Comparison of ENCODE assay signal across 15 cellular contexts in genomic region chr20:58593880-58594473, GRCh38.
"Had no signal": no experiment of that assay in that cellular context is flagged by ENCODE, and none has a peak within 500 bp of the region (broad histone marks: within the 10 kb centered on the region; RNA-seq: fewer than 3 reads in every experiment).

No MANE protein-coding gene starts in this region.

- DNase-seq: activated CD4-positive, alpha-beta memory T cell treated with anti-CD3 and anti-CD28 coated beads for 36 hours; activated naive CD4-positive, alpha-beta T cell treated with Interleukin-2 at 50 U/mL for 16 hours; activated naive CD8-positive, alpha-beta T cell treated with anti-CD3 and anti-CD28 coated beads, Interleukin-2, amount 10 ng/mL, durations not matched to agents 7 days and 5 days; activated T-cell treated with anti-CD3 and anti-CD28 coated beads for 4 hours; colonic mucosa; right lobe of liver; SK-N-SH; stimulated activated CD4-positive, alpha-beta T cell treated with anti-CD3 and anti-CD28 coated beads, Interleukin-4, amount 100 ng/mL, for 24 hours; stomach; testis; upper lobe of left lung had no signal

- H3K4me3 ChIP-seq: colonic mucosa, psoas muscle, right lobe of liver, smooth muscle cell, stomach, testis, upper lobe of left lung had no signal

- H3K4me1 ChIP-seq: colonic mucosa, right lobe of liver, testis, upper lobe of left lung had no signal

- H3K9ac ChIP-seq: SK-N-SH had no signal

- H3K27me3 ChIP-seq: colonic mucosa, right lobe of liver, testis, upper lobe of left lung had no signal

- H3K27ac ChIP-seq: colonic mucosa, psoas muscle, right lobe of liver, stomach, testis, upper lobe of left lung had no signal

- H3K9me2 ChIP-seq: SK-N-SH had no signal

- FAIRE-seq: endometrium, TTC549 had no signal

- H3K36me3 ChIP-seq: colonic mucosa, right lobe of liver, stomach, upper lobe of left lung had no signal

- H3K9me3 ChIP-seq: colonic mucosa, psoas muscle, right lobe of liver, SK-N-SH, stomach, testis, upper lobe of left lung had no signal

- H3K4me2 ChIP-seq: SK-N-SH, smooth muscle cell had no signal
